Comparison of ENCODE assay signal across 21 cellular contexts in genomic region chr7:107024906-107025305, GRCh38. TPM values are rescaled to one million over a fixed set of nuclear protein-coding genes. Genes with fewer than 3 reads are reported as not detected.
"Had no signal": no experiment of that assay in that cellular context is flagged by ENCODE, and none has a peak within 500 bp of the region (broad histone marks: within the 10 kb centered on the region; RNA-seq: fewer than 3 reads in every experiment).

No MANE protein-coding gene starts in this region.

- DNase-seq: effector CD4-positive, alpha-beta T cell; endodermal cell; foreskin keratinocyte; immature natural killer cell; left lung; lower lobe of right lung; naive B cell; nephron progenitor cell; posterior cingulate gyrus; stimulated activated CD4-positive, alpha-beta T cell treated with anti-CD3 and anti-CD28 coated beads, Interleukin-2, amount 100 ng/mL, for 24 hours; stimulated activated CD4-positive, alpha-beta T cell treated with anti-CD3 and anti-CD28 coated beads, Interleukin-4, amount 100 ng/mL, for 4 hours; stimulated activated naive B cell treated with anti-CD40 and anti-IgM and Interleukin-4, amounts not matched to agents 10 μg/mL and 1 μg/mL and 100 μg/mL, for 72 hours; stimulated activated naive CD8-positive, alpha-beta T cell treated with anti-CD3 and anti-CD28 coated beads, Interleukin-15, amount 100 ng/mL, for 72 hours; substantia nigra; transverse colon had no signal

- H3K36me3 ChIP-seq: left lung, lower lobe of right lung, neutrophil, thoracic aorta, transverse colon had no signal

- ATAC-seq: foreskin keratinocyte; lower lobe of right lung; stimulated activated naive B cell treated with anti-CD40 and anti-IgM and Interleukin-4, amounts not matched to agents 10 μg/mL and 1 μg/mL and 100 μg/mL, for 72 hours; stimulated activated naive CD8-positive, alpha-beta T cell treated with anti-CD3 and anti-CD28 coated beads, Interleukin-15, amount 100 ng/mL, for 72 hours had no signal

- H3K4me1 ChIP-seq: foreskin keratinocyte, left lung, lower lobe of right lung, transverse colon had no signal

- H3K9me3 Mint-ChIP-seq: memory B cell; stimulated activated naive CD8-positive, alpha-beta T cell treated with anti-CD3 and anti-CD28 coated beads, Interleukin-15, amount 100 ng/mL, for 72 hours had no signal

- H3K27me3 Mint-ChIP-seq: naive B cell; stimulated activated naive B cell treated with anti-CD40 and anti-IgM and Interleukin-4, amounts not matched to agents 10 μg/mL and 1 μg/mL and 100 μg/mL, for 72 hours; stimulated activated naive CD8-positive, alpha-beta T cell treated with anti-CD3 and anti-CD28 coated beads, Interleukin-15, amount 100 ng/mL, for 72 hours had no signal

- FAIRE-seq: colon, endothelial cell of umbilical vein, keratinocyte had no signal

- H3K4me3 Mint-ChIP-seq: endodermal cell; immature natural killer cell; memory B cell; naive B cell; nephron progenitor cell; stimulated activated naive B cell treated with anti-CD40 and anti-IgM and Interleukin-4, amounts not matched to agents 10 μg/mL and 1 μg/mL and 100 μg/mL, for 72 hours; stimulated activated naive CD8-positive, alpha-beta T cell treated with anti-CD3 and anti-CD28 coated beads, Interleukin-15, amount 100 ng/mL, for 72 hours had no signal

- H3K36me3 Mint-ChIP-seq: immature natural killer cell; memory B cell; naive B cell; stimulated activated naive B cell treated with anti-CD40 and anti-IgM and Interleukin-4, amounts not matched to agents 10 μg/mL and 1 μg/mL and 100 μg/mL, for 72 hours had no signal

- H3K27me3 ChIP-seq: left lung, neutrophil, transverse colon had no signal

- H3K4me3 ChIP-seq: left lung, lower lobe of right lung, thoracic aorta, transverse colon had no signal

- H3K27ac ChIP-seq: foreskin keratinocyte, left lung, lower lobe of right lung, neutrophil, thoracic aorta, transverse colon had no signal

- H3K27ac Mint-ChIP-seq: endodermal cell; immature natural killer cell; memory B cell; nephron progenitor cell; stimulated activated naive B cell treated with anti-CD40 and anti-IgM and Interleukin-4, amounts not matched to agents 10 μg/mL and 1 μg/mL and 100 μg/mL, for 72 hours; stimulated activated naive CD8-positive, alpha-beta T cell treated with anti-CD3 and anti-CD28 coated beads, Interleukin-15, amount 100 ng/mL, for 72 hours had no signal

- H3K9me3 ChIP-seq: lower lobe of right lung, neutrophil, thoracic aorta, transverse colon had no signal

- H3K4me1 Mint-ChIP-seq: nephron progenitor cell; stimulated activated naive CD8-positive, alpha-beta T cell treated with anti-CD3 and anti-CD28 coated beads, Interleukin-15, amount 100 ng/mL, for 72 hours had no signal

RNA-seq across cellular contexts. Expression of gene PRKAR2B, which starts 19.6 kb away (rescaled TPM):
- total RNA-seq: foreskin keratinocyte had no signal
- polyA plus RNA-seq: foreskin keratinocyte had no signal
